11 cellular contexts compared by ENCODE assay signal in the genomic region with DNA sequence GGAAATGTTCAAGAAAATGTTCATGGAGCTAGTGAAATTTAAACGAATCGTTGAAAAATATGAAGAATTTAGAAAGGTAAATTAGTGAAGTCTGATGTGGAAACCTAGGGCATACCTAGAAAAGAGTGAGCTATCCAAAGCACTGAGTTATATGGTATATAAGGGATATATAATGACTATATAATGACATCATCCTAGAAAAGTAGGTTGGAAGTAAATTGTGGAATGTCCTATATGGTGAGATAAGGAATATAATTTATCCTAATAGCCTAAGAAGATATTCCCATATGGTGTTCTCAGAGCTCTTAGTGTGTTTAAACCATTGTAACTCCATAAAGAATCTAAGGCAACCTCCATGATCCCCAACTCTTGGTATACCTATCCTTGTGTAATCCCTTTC.
"Had no signal": no experiment of that assay in that cellular context is flagged by ENCODE, and none has a peak within 500 bp of the region (broad histone marks: within the 10 kb centered on the region; RNA-seq: fewer than 3 reads in every experiment).

No MANE protein-coding gene starts in this region.

- DNase-seq: GM23248, GOT3, H7, H9, HCEC 1CT, HFFc6 had no signal

- H3K27ac ChIP-seq: GM23248 had no signal

- H3K4me3 ChIP-seq: GM23248, GM23338, HAP-1 had no signal

- H3K36me3 ChIP-seq: HAP-1 had no signal

- H3K9ac ChIP-seq: GM23248 had no signal

- H2AFZ ChIP-seq: GM23248, GM23338 had no signal

- ATAC-seq: GM23338, HCT116 had no signal

- H3K4me2 ChIP-seq: GM23338 had no signal

- H3K9me3 ChIP-seq: HAP-1 had no signal

- H3K4me1 ChIP-seq: HAP-1 had no signal

- FAIRE-seq: H1, H54 had no signal
